Comparison of ENCODE assay signal across 24 cellular contexts in the genomic region with DNA sequence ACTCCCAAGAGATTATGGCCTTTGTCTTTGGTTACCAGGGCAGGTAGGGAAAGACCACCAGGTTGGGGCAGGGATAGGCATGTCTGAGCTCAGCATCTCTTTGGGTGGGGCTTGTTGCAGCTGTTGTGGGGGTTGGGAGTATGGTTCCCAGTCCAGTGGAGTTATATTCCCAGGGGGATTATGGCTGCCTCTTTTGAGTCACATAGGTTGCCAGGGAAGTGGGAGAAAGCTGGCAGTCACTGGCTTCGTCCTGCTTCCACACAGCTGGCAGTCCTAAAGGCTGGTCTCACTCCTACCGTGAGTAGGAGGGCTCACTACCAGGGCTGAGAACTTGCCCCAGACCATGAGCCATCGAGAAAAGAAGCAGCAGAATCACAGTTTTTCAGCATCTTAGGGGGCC.
"Had no signal": no experiment of that assay in that cellular context is flagged by ENCODE, and none has a peak within 500 bp of the region (broad histone marks: within the 10 kb centered on the region; RNA-seq: fewer than 3 reads in every experiment).

No MANE protein-coding gene starts in this region.

- H3K27ac ChIP-seq: gastrocnemius medialis, left ventricle myocardium inferior, ovary, prostate gland, skin epidermis, tibial artery had no signal

- H3K4me3 Mint-ChIP-seq: activated T-cell treated with anti-CD3 and anti-CD28 coated beads, Interleukin-2, amount 50 U/mL, for 24 hours; activated T-helper 17 cell treated with anti-CD3 and anti-CD28 coated beads, Interleukin-2, amount 50 U/mL, for 72 hours; mesothelial cell of epicardium; natural killer cell treated with Interleukin-12 subunit alpha and Interleukin-12 subunit beta and Interleukin-15 and Interleukin-18, amount 100 ng/mL, for 72 hours; stimulated activated naive CD8-positive, alpha-beta T cell treated with anti-CD3 and anti-CD28 coated beads, Interleukin-15, amount 100 ng/mL, for 72 hours; WTC11 had no signal

- H3K27me3 ChIP-seq: gastrocnemius medialis, ovary, tibial artery had no signal

- H3K36me3 Mint-ChIP-seq: activated naive CD4-positive, alpha-beta T cell treated with anti-CD3 and anti-CD28 coated beads, Interleukin-2, amount 50 U/mL, for 72 hours; natural killer cell treated with Interleukin-12 subunit alpha and Interleukin-12 subunit beta and Interleukin-15 and Interleukin-18, amount 100 ng/mL, for 72 hours; WTC11 had no signal

- H3K27ac Mint-ChIP-seq: activated naive CD4-positive, alpha-beta T cell treated with anti-CD3 and anti-CD28 coated beads, Interleukin-2, amount 50 U/mL, for 72 hours; activated T-cell treated with anti-CD3 and anti-CD28 coated beads, Interleukin-2, amount 50 U/mL, for 24 hours; activated T-helper 17 cell treated with anti-CD3 and anti-CD28 coated beads, Interleukin-2, amount 50 U/mL, for 72 hours; natural killer cell treated with Interleukin-12 subunit alpha and Interleukin-12 subunit beta and Interleukin-15 and Interleukin-18, amount 100 ng/mL, for 72 hours; stimulated activated naive CD8-positive, alpha-beta T cell treated with anti-CD3 and anti-CD28 coated beads, Interleukin-15, amount 100 ng/mL, for 72 hours; WTC11 had no signal

- DNase-seq: activated CD4-positive, alpha-beta T cell treated with anti-CD3 and anti-CD28 coated beads, Interleukin-2, amount 50 U/mL, for 4 hours; activated CD8-positive, alpha-beta memory T cell treated with anti-CD3 and anti-CD28 coated beads for 24 hours; activated CD8-positive, alpha-beta memory T cell treated with anti-CD3 and anti-CD28 coated beads, Interleukin-2, amount 50 U/mL, for 4 hours; activated T-cell treated with anti-CD3 and anti-CD28 coated beads, Interleukin-2, amount 50 U/mL, for 24 hours; aorta; central memory CD4-positive, alpha-beta T cell; effector memory CD4-positive, alpha-beta T cell; gastrocnemius medialis; hypothalamus; left ventricle myocardium inferior; ovary; stimulated activated CD4-positive, alpha-beta T cell treated with anti-CD3 and anti-CD28 coated beads, Interleukin-1b, Interleukin-23, amount 100 ng/mL, for 48 hours; stimulated activated naive CD8-positive, alpha-beta T cell treated with anti-CD3 and anti-CD28 coated beads, Interleukin-15, amount 100 ng/mL, for 72 hours; T-helper 9 cell; tibial artery had no signal

- H3K9me3 Mint-ChIP-seq: activated naive CD4-positive, alpha-beta T cell treated with anti-CD3 and anti-CD28 coated beads, Interleukin-2, amount 50 U/mL, for 72 hours; activated T-cell treated with anti-CD3 and anti-CD28 coated beads, Interleukin-2, amount 50 U/mL, for 24 hours; activated T-helper 17 cell treated with anti-CD3 and anti-CD28 coated beads, Interleukin-2, amount 50 U/mL, for 72 hours had no signal

- H3K4me1 ChIP-seq: gastrocnemius medialis, left ventricle myocardium inferior, prostate gland, tibial artery had no signal

- H3K4me1 Mint-ChIP-seq: activated T-helper 17 cell treated with anti-CD3 and anti-CD28 coated beads, Interleukin-2, amount 50 U/mL, for 72 hours; stimulated activated naive CD8-positive, alpha-beta T cell treated with anti-CD3 and anti-CD28 coated beads, Interleukin-15, amount 100 ng/mL, for 72 hours had no signal

- H3K27me3 Mint-ChIP-seq: activated T-cell treated with anti-CD3 and anti-CD28 coated beads, Interleukin-2, amount 50 U/mL, for 24 hours; natural killer cell treated with Interleukin-12 subunit alpha and Interleukin-12 subunit beta and Interleukin-15 and Interleukin-18, amount 100 ng/mL, for 72 hours had no signal

- ATAC-seq: activated naive CD4-positive, alpha-beta T cell treated with anti-CD3 and anti-CD28 coated beads, Interleukin-2, amount 50 U/mL, for 72 hours; activated T-helper 17 cell treated with anti-CD3 and anti-CD28 coated beads, Interleukin-2, amount 50 U/mL, for 72 hours; esophagus mucosa; gastrocnemius medialis; natural killer cell treated with Interleukin-12 subunit alpha and Interleukin-12 subunit beta and Interleukin-15 and Interleukin-18, amount 100 ng/mL, for 72 hours; right cardiac atrium; stimulated activated naive CD8-positive, alpha-beta T cell treated with anti-CD3 and anti-CD28 coated beads, Interleukin-15, amount 100 ng/mL, for 72 hours; WTC11 had no signal
